In genomic region chr4:55124337-55125076, GRCh38 we compare ENCODE assay signal across 2 cellular contexts.
TF ChIP-seq lines count a peak whose summit lies in the region.

No MANE protein-coding gene starts in this region.

TF ChIP-seq in liver, 16 proteins besides CTCF, POLR2A, EP300 and RAD21 (continued from another document):
- TF ChIP-seq ATF3 (IDR thresholded peaks at IDR 0.05) (no peak), GABPA (IDR thresholded peaks at IDR 0.05 in 1 of 2, conservative IDR thresholded peaks at IDR 0.05 in 1 of 2) (no peak)

TF ChIP-seq in HepG2, 621 proteins besides CTCF, POLR2A, EP300 and RAD21 (continued from another document):
- TF ChIP-seq TBX2 (CRISPR knock-in tag; IDR thresholded peaks at IDR 0.05; ENCODE audit: borderline replicate concordance) = no peak
- TF ChIP-seq BORCS8-MEF2B (CRISPR knock-in tag; IDR thresholded peaks at IDR 0.05) = no peak
- no peak for TF ChIP-seq ZNF318 (CRISPR knock-in tag; IDR thresholded peaks at IDR 0.05)
- TF ChIP-seq KMT2B (CRISPR knock-in tag; IDR thresholded peaks at IDR 0.05) = no peak
- no peak for TF ChIP-seq HOXA5 (CRISPR knock-in tag; IDR thresholded peaks at IDR 0.05)
- TF ChIP-seq BRCA1 (CRISPR knock-in tag; IDR thresholded peaks at IDR 0.05) = no peak
